1 cellular context compared by ENCODE assay signal in the genomic region with DNA sequence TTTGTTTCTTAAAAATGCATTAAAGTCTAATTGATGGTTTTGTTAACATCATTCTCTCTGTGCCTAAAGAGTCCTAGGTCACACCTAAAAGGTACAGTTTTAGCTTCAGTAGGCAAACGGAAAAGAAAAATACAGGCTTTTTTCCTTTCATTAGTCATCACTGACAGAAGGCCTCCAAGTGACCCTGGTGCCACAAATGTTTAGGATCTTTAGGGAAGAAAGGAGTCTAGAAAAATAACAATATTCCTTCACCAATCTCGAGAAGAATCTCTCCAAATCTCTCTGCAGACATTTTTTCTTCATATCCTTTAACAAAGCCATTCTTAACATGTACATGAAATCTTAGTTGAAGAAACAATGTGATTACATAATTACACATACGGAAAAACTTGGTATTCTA.
TF ChIP-seq lines count a peak whose summit lies in the region.

No MANE protein-coding gene starts in this region.

TF ChIP-seq in GM23338, 12 proteins besides CTCF, POLR2A, EP300 and RAD21 (continued from another document):
- TF ChIP-seq, protein P1, sequence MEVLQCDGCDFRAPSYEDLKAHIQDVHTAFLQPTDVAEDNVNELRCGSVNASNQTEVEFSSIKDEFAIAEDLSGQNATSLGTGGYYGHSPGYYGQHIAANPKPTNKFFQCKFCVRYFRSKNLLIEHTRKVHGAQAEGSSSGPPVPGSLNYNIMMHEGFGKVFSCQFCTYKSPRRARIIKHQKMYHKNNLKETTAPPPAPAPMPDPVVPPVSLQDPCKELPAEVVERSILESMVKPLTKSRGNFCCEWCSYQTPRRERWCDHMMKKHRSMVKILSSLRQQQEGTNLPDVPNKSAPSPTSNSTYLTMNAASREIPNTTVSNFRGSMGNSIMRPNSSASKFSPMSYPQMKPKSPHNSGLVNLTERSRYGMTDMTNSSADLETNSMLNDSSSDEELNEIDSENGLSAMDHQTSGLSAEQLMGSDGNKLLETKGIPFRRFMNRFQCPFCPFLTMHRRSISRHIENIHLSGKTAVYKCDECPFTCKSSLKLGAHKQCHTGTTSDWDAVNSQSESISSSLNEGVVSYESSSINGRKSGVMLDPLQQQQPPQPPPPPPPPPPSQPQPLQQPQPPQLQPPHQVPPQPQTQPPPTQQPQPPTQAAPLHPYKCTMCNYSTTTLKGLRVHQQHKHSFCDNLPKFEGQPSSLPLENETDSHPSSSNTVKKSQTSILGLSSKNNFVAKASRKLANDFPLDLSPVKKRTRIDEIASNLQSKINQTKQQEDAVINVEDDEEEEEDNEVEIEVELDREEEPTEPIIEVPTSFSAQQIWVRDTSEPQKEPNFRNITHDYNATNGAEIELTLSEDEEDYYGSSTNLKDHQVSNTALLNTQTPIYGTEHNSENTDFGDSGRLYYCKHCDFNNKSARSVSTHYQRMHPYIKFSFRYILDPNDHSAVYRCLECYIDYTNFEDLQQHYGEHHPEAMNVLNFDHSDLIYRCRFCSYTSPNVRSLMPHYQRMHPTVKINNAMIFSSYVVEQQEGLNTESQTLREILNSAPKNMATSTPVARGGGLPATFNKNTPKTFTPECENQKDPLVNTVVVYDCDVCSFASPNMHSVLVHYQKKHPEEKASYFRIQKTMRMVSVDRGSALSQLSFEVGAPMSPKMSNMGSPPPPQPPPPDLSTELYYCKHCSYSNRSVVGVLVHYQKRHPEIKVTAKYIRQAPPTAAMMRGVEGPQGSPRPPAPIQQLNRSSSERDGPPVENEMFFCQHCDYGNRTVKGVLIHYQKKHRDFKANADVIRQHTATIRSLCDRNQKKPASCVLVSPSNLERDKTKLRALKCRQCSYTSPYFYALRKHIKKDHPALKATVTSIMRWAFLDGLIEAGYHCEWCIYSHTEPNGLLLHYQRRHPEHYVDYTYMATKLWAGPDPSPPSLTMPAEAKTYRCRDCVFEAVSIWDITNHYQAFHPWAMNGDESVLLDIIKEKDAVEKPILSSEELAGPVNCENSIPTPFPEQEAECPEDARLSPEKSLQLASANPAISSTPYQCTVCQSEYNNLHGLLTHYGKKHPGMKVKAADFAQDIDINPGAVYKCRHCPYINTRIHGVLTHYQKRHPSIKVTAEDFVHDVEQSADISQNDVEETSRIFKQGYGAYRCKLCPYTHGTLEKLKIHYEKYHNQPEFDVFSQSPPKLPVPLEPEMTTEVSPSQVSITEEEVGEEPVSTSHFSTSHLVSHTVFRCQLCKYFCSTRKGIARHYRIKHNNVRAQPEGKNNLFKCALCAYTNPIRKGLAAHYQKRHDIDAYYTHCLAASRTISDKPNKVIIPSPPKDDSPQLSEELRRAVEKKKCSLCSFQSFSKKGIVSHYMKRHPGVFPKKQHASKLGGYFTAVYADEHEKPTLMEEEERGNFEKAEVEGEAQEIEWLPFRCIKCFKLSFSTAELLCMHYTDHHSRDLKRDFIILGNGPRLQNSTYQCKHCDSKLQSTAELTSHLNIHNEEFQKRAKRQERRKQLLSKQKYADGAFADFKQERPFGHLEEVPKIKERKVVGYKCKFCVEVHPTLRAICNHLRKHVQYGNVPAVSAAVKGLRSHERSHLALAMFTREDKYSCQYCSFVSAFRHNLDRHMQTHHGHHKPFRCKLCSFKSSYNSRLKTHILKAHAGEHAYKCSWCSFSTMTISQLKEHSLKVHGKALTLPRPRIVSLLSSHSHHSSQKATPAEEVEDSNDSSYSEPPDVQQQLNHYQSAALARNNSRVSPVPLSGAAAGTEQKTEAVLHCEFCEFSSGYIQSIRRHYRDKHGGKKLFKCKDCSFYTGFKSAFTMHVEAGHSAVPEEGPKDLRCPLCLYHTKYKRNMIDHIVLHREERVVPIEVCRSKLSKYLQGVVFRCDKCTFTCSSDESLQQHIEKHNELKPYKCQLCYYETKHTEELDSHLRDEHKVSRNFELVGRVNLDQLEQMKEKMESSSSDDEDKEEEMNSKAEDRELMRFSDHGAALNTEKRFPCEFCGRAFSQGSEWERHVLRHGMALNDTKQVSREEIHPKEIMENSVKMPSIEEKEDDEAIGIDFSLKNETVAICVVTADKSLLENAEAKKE (CRISPR knock-in tag; IDR thresholded peaks at IDR 0.05), result no peak
